Comparison of ENCODE assay signal across 10 cellular contexts in genomic region chr4:180150818-180151217, GRCh38.
DNase-seq lines count a peak whose midpoint lies in the region; ATAC-seq and TF ChIP-seq lines count a peak whose summit lies in the region.
"Had no signal": no experiment of that assay in that cellular context is flagged by ENCODE, and none has a peak within 500 bp of the region (broad histone marks: within the 10 kb centered on the region; RNA-seq: fewer than 3 reads in every experiment).

No MANE protein-coding gene starts in this region.

- H3K4me2 ChIP-seq in DOHH2 (ENCODE audit: low read length) (no peak overlapping the region), mesenchymal stem cell (ENCODE audit: low read length, poor library complexity, severe bottlenecking) (no peak overlapping the region)

- no peak overlapping the region for H3K27ac Mint-ChIP-seq in stimulated activated naive CD8-positive, alpha-beta T cell treated with anti-CD3 and anti-CD28 coated beads, Interleukin-15, amount 100 ng/mL, for 72 hours

- H3K9me3 ChIP-seq in DOHH2 (ENCODE audit: control insufficient read depth, insufficient read depth, low read length) = no peaks in the 10 kb centered on the region
- no peaks in the 10 kb centered on the region for H3K9me3 ChIP-seq in mesenchymal stem cell (ENCODE audit: control insufficient read depth, low read length)
- no peaks in the 10 kb centered on the region for H3K9me3 ChIP-seq in mucosa of descending colon
- H3K9me3 ChIP-seq: tibial nerve had no signal

- no peaks in the 10 kb centered on the region for H3K36me3 ChIP-seq in DOHH2 (ENCODE audit: control insufficient read depth, low read length)
- no peaks in the 10 kb centered on the region for H3K36me3 ChIP-seq in mesenchymal stem cell (ENCODE audit: control insufficient read depth in 1 of 2, insufficient read depth in 2 of 2, low read depth in 1 of 2, low read length in 2 of 2)
- no peaks in the 10 kb centered on the region for H3K36me3 ChIP-seq in mucosa of descending colon (ENCODE audit: low read depth)
- H3K36me3 ChIP-seq: tibial nerve had no signal

- H3K4me1 ChIP-seq in DOHH2 (ENCODE audit: control insufficient read depth, low read length) (peaks cover 36% of the 10 kb centered on the region), mesenchymal stem cell (ENCODE audit: control insufficient read depth, insufficient read depth, low read depth, low read length) (peaks cover 2% of the 10 kb centered on the region), mucosa of descending colon (ENCODE audit: low read depth) (no peaks in the 10 kb centered on the region)
- H3K4me1 ChIP-seq: tibial nerve had no signal

- no peak overlapping the region for H3K9ac ChIP-seq in mesenchymal stem cell (ENCODE audit: low read length)

- peaks cover 0 to 4% of the 10 kb centered on the region in 2 donors for H3K9me3 Mint-ChIP-seq in stimulated activated naive CD8-positive, alpha-beta T cell treated with anti-CD3 and anti-CD28 coated beads, Interleukin-15, amount 100 ng/mL, for 72 hours

- H3K79me2 ChIP-seq in DOHH2 (ENCODE audit: control insufficient read depth, low read length) = no peaks in the 10 kb centered on the region

- no peak overlapping the region for H2BK12ac ChIP-seq in mesenchymal stem cell (ENCODE audit: low read length in 2 of 2)

- H3K4ac ChIP-seq in mesenchymal stem cell (ENCODE audit: low read depth in 1 of 2, low read length in 2 of 2) = no peak overlapping the region

- H3K27me3 ChIP-seq in DOHH2 (ENCODE audit: control insufficient read depth, low read length) = no peaks in the 10 kb centered on the region
- H3K27me3 ChIP-seq in mesenchymal stem cell (ENCODE audit: control insufficient read depth in 1 of 2, insufficient read depth in 1 of 2, low read length in 2 of 2) = no peaks in the 10 kb centered on the region
- H3K27me3 ChIP-seq: tibial nerve had no signal

- H3K4me3 ChIP-seq in DOHH2 (ENCODE audit: low read length) (no peak overlapping the region), mesenchymal stem cell (ENCODE audit: insufficient read depth in 1 of 2, low read depth in 1 of 2, low read length in 2 of 2) (no peak overlapping the region), mucosa of descending colon (no peak overlapping the region)
- H3K4me3 ChIP-seq: tibial nerve had no signal

- no peaks in the 10 kb centered on the region for H3K4me1 Mint-ChIP-seq in stimulated activated naive CD8-positive, alpha-beta T cell treated with anti-CD3 and anti-CD28 coated beads, Interleukin-15, amount 100 ng/mL, for 72 hours

- H3K23ac ChIP-seq in mesenchymal stem cell (ENCODE audit: low read length in 2 of 2) = no peak overlapping the region

- H4K8ac ChIP-seq in mesenchymal stem cell (ENCODE audit: low read length) = no peak overlapping the region

- no peak overlapping the region for H2BK15ac ChIP-seq in mesenchymal stem cell (ENCODE audit: low read depth, poor library complexity, severe bottlenecking)

- no peak overlapping the region for H2BK5ac ChIP-seq in mesenchymal stem cell (ENCODE audit: low read depth, low read length, poor library complexity, severe bottlenecking)

- no peak overlapping the region for H3K18ac ChIP-seq in mesenchymal stem cell (ENCODE audit: low read depth in 1 of 2, low read length in 2 of 2)

- no peaks in the 10 kb centered on the region for H3K79me1 ChIP-seq in mesenchymal stem cell (replicated peaks; ENCODE audit: low read length, poor library complexity, severe bottlenecking)

- no peaks in the 10 kb centered on the region for H3K9me2 ChIP-seq in DOHH2 (replicated peaks; ENCODE audit: control insufficient read depth, low read length)

- ATAC-seq in left lobe of liver (no peak), esophagus mucosa (no peak), mucosa of descending colon (no peak)
- ATAC-seq in stimulated activated naive CD8-positive, alpha-beta T cell treated with anti-CD3 and anti-CD28 coated beads, Interleukin-15, amount 100 ng/mL, for 72 hours = no peak
- ATAC-seq: Right ventricle myocardium inferior had no signal

- no peak overlapping the region for H3K14ac ChIP-seq in mesenchymal stem cell (ENCODE audit: low read length in 2 of 2)

- 0% methylated on average over 1 of the region's 3 CpGs for WGBS in mesenchymal stem cell

- TF ChIP-seq CTCF in DOHH2 (IDR thresholded peaks at IDR 0.05; ENCODE audit: low read depth, low read length, poor library complexity, severe bottlenecking) (peak; percentile 67), mucosa of descending colon (IDR thresholded peaks at IDR 0.05) (no peak)

- no peak overlapping the region for H3K4me3 Mint-ChIP-seq in stimulated activated naive CD8-positive, alpha-beta T cell treated with anti-CD3 and anti-CD28 coated beads, Interleukin-15, amount 100 ng/mL, for 72 hours

- no peaks in the 10 kb centered on the region for H4K20me1 ChIP-seq in DOHH2 (ENCODE audit: control insufficient read depth, insufficient read depth, low read depth, low read length)

- H4K91ac ChIP-seq in mesenchymal stem cell (ENCODE audit: low read length) = no peak overlapping the region

- no peaks in the 10 kb centered on the region for H3F3A ChIP-seq in DOHH2 (ENCODE audit: control insufficient read depth, insufficient read depth)

- no peak overlapping the region for H3K27ac ChIP-seq in DOHH2 (ENCODE audit: low read depth, low read length)
- H3K27ac ChIP-seq in mesenchymal stem cell (ENCODE audit: low read length, poor library complexity, severe bottlenecking) = no peak overlapping the region
- H3K27ac ChIP-seq: tibial nerve had no signal

- no peak overlapping the region for H2BK120ac ChIP-seq in mesenchymal stem cell (ENCODE audit: low read depth, low read length)

- DNase-seq in Kasumi-1 (lab: John Stamatoyannopoulos, UW) (peak; percentile 45 to 76), SW480 (ENCODE audit: low spot score) (peak; percentile 5), mesenchymal stem cell (peak; percentile 24), left lobe of liver (ENCODE audit: low spot score) (no peak), mucosa of descending colon (no peak)
- no peak for DNase-seq in stimulated activated naive CD8-positive, alpha-beta T cell treated with anti-CD3 and anti-CD28 coated beads, Interleukin-15, amount 100 ng/mL, for 72 hours

- H2AFZ ChIP-seq in mesenchymal stem cell (ENCODE audit: low read depth, low read length) = no peak overlapping the region

- intact Hi-C loops in mucosa of descending colon (cut with DNase I, micrococcal nuclease) = no loop called here

- no peak overlapping the region for H2AK5ac ChIP-seq in mesenchymal stem cell (ENCODE audit: low read length, severe bottlenecking)

- no peaks in the 10 kb centered on the region for H3K27me3 Mint-ChIP-seq in stimulated activated naive CD8-positive, alpha-beta T cell treated with anti-CD3 and anti-CD28 coated beads, Interleukin-15, amount 100 ng/mL, for 72 hours

Comparison
In these comparisons a context has a peak if more than half of its experiments do, and no peak if none do; other contexts are left out.
1. DNase-seq: peak in Kasumi-1 (2 of 2), SW480 (single experiment) and mesenchymal stem cell (single experiment); none in left lobe of liver (single experiment), stimulated activated naive CD8-positive, alpha-beta T cell treated with anti-CD3 and anti-CD28 coated beads, Interleukin-15, amount 100 ng/mL, for 72 hours (0 of 2) and mucosa of descending colon (0 of 3).